In the genomic region with DNA sequence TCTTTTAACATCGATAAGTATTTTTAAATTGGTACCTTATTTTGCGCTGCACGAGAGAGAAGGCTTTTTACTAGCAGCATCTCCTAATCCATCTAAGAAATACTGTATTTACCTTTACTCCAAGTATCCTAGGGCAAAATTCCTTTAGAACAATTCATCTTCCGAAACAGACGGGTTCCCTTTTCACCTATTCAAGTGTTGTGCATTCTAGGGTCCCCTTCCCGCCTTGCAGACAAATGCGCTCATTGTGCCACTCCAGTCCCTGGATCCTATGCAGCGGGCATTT, we compare ENCODE assay signal across 8 cellular contexts. TPM values are rescaled to one million over a fixed set of nuclear protein-coding genes. Genes with fewer than 3 reads are reported as not detected.
DNase-seq lines count a peak whose midpoint lies in the region; ATAC-seq, FAIRE-seq and TF ChIP-seq lines count a peak whose summit lies in the region.

No MANE protein-coding gene starts in this region.

- no peak for TF ChIP-seq POLR2A in endothelial cell of umbilical vein (IDR thresholded peaks at IDR 0.05; ENCODE audit: low read depth, low read length)
- no peak for TF ChIP-seq POLR2A in GM12891 (IDR thresholded peaks at IDR 0.05; ENCODE audit: low read depth, low read length)

- H3K9me3 ChIP-seq in ES-I3 (ENCODE audit: control insufficient read depth, insufficient read depth, low read length): no peaks in the 10 kb centered on the region
- H3K9me3 ChIP-seq in OCI-LY7 (ENCODE audit: low read length): no peaks in the 10 kb centered on the region
- no peaks in the 10 kb centered on the region for H3K9me3 ChIP-seq in endothelial cell of umbilical vein (replicated peaks; ENCODE audit: control insufficient read depth, insufficient read depth, low read length)

- dilution Hi-C loops in endothelial cell of umbilical vein (cut with MboI; ENCODE audit: extremely low pct_ligation_motif_present, low sequenced_read_pairs): no loop called here

- no peaks in the 10 kb centered on the region for H3K27me3 Mint-ChIP-seq in osteocyte (ENCODE audit: unreplicated experiment)

- H2AFZ ChIP-seq in OCI-LY7 (ENCODE audit: low read length): peak overlapping the region; percentile 96
- peak overlapping the region; percentile 84 for H2AFZ ChIP-seq in endothelial cell of umbilical vein (ENCODE audit: low read depth, low read length)

- no peaks in the 10 kb centered on the region for H3K27me3 ChIP-seq in endothelial cell of umbilical vein (ENCODE audit: control insufficient read depth in 2 of 2, insufficient read depth in 2 of 2, low read length in 2 of 2)

- H3K4me1 Mint-ChIP-seq in osteocyte (ENCODE audit: unreplicated experiment): peaks cover 39% of the 10 kb centered on the region

- no peaks in the 10 kb centered on the region for H3K9me3 Mint-ChIP-seq in osteocyte (ENCODE audit: unreplicated experiment)

- H3K9me1 ChIP-seq in endothelial cell of umbilical vein (replicated peaks; ENCODE audit: control insufficient read depth, extremely low read depth, insufficient read depth, low read length): no peaks in the 10 kb centered on the region

- ATAC-seq in GM21528 (IDR thresholded peaks at IDR 0.05; ENCODE audit: low FRiP score, unreplicated experiment) (no peak), GM21526 (IDR thresholded peaks at IDR 0.05; ENCODE audit: low FRiP score, unreplicated experiment) (no peak)

- H3K36me3 Mint-ChIP-seq in osteocyte (ENCODE audit: unreplicated experiment): peaks cover 4% of the 10 kb centered on the region

- H3K27ac ChIP-seq in OCI-LY7 (ENCODE audit: low read depth, low read length, poor library complexity, severe bottlenecking): peak overlapping the region; percentile 77
- H3K27ac ChIP-seq in endothelial cell of umbilical vein (ENCODE audit: insufficient read depth, low read depth, low read length): peak overlapping the region; percentile 90

- peak overlapping the region; percentile 78 for H3K4me2 ChIP-seq in OCI-LY7 (ENCODE audit: low read length)
- H3K4me2 ChIP-seq in endothelial cell of umbilical vein (ENCODE audit: insufficient read depth, low read length): peak overlapping the region; percentile 96

- peak overlapping the region; percentile 86 for H3K27ac Mint-ChIP-seq in osteocyte (ENCODE audit: unreplicated experiment)

- POLR2A ChIA-PET in OCI-LY7 (lab: Charles Lee): no interaction called here
- POLR2A ChIA-PET in endothelial cell of umbilical vein (lab: Charles Lee): no interaction called here

- H3K79me2 ChIP-seq in OCI-LY7 (ENCODE audit: insufficient read depth, low read depth, low read length): peaks cover 39% of the 10 kb centered on the region
- H3K79me2 ChIP-seq in endothelial cell of umbilical vein (ENCODE audit: control insufficient read depth, insufficient read depth, low read length): peaks cover 34% of the 10 kb centered on the region

- peak overlapping the region; percentile 89 for H3K9ac ChIP-seq in ES-I3 (ENCODE audit: low read depth, low read length)
- H3K9ac ChIP-seq in endothelial cell of umbilical vein (replicated peaks; ENCODE audit: extremely low read depth, insufficient read depth, low read length): peak overlapping the region; percentile 97

- CTCF ChIA-PET in OCI-LY7 (lab: Charles Lee; ENCODE audit: unreplicated experiment): no interaction called here
- CTCF ChIA-PET in endothelial cell of umbilical vein (lab: Charles Lee): interaction anchor here (1.2 to 2.8 kb wide), 3 partner anchors 48 to 73 kb away, joined by 3 to 22 read pairs (median 19); no protein-coding TSS in a partner anchor

- H3K4me3 Mint-ChIP-seq in osteocyte (ENCODE audit: unreplicated experiment): peak overlapping the region; percentile 82

- intact Hi-C loops in OCI-LY7 (cut with micrococcal nuclease; ENCODE audit: unreplicated experiment) (loop anchor here (2.0 to 5.0 kb wide), 2 partner anchors 72 to 445 kb away; no protein-coding TSS in a partner anchor), endothelial cell of umbilical vein (cut with micrococcal nuclease) (loop anchor here (1.0 to 5.0 kb wide), 4 partner anchors 111 to 576 kb away; no protein-coding TSS in a partner anchor)

- peak; percentile 76 for FAIRE-seq in endothelial cell of umbilical vein (lab: Jason Lieb, UNC)
- no peak for FAIRE-seq in GM12891 (lab: Jason Lieb, UNC)

- H3K4me3 ChIP-seq in OCI-LY7 (ENCODE audit: low read depth, low read length, poor library complexity, severe bottlenecking) (peak overlapping the region; percentile 98), endothelial cell of umbilical vein (replicated peaks in 1 of 3; ENCODE audit: insufficient read depth in 1 of 3, low read depth in 1 of 3, low read length in 3 of 3) (peak overlapping the region; percentile 50 to 89 (median 75))

- H4K20me1 ChIP-seq in OCI-LY7 (ENCODE audit: insufficient read depth, low read length) (peaks cover 23% of the 10 kb centered on the region), endothelial cell of umbilical vein (replicated peaks; ENCODE audit: control insufficient read depth, extremely low read depth, insufficient read depth, low read length) (no peaks in the 10 kb centered on the region)

- H3K9me2 ChIP-seq in OCI-LY7 (ENCODE audit: insufficient read depth, low read length): no peaks in the 10 kb centered on the region

- H3K36me3 ChIP-seq in ES-I3 (ENCODE audit: insufficient read depth, low read length) (no peaks in the 10 kb centered on the region), OCI-LY7 (ENCODE audit: insufficient read depth, low read length) (peaks cover 16% of the 10 kb centered on the region), endothelial cell of umbilical vein (ENCODE audit: control insufficient read depth in 2 of 2, extremely low read depth in 1 of 2, insufficient read depth in 2 of 2, low read length in 2 of 2) (no peaks in the 10 kb centered on the region)

- H3K4me1 ChIP-seq in ES-I3 (ENCODE audit: insufficient read depth, low read length) (peaks cover 4% of the 10 kb centered on the region; the same call in 1 of the 2 replicates), OCI-LY7 (ENCODE audit: insufficient read depth, low read length, poor library complexity, severe bottlenecking) (peaks cover 32% of the 10 kb centered on the region), endothelial cell of umbilical vein (ENCODE audit: control insufficient read depth, extremely low read depth, insufficient read depth, low read length) (peaks cover 15% of the 10 kb centered on the region)

- TSS peak; percentile 80 for BruUV-seq in OCI-LY7 (replicated peaks; lab: Mats Ljungman, UMichigan)
- no TSS peak for BruUV-seq in endothelial cell of umbilical vein (replicated peaks; lab: Mats Ljungman, UMichigan)

- DNase-seq in OCI-LY7 (ENCODE audit: low spot score) (no peak), endothelial cell of umbilical vein (ENCODE audit: low read depth, low spot score) (no peak), osteocyte (ENCODE audit: extremely low spot score, unreplicated experiment) (no peak), GM12891 (ENCODE audit: insufficient read length, low spot score) (no peak), hypothalamus (lab: John Stamatoyannopoulos, UW) (no peak)

- no peak for TF ChIP-seq CTCF in OCI-LY7 (conservative IDR thresholded peaks at IDR 0.05; ENCODE audit: low read length)
- TF ChIP-seq CTCF in endothelial cell of umbilical vein (IDR thresholded peaks at IDR 0.05; ENCODE audit: extremely low read depth in 1 of 2, insufficient read depth in 1 of 2, low read depth in 1 of 2, low read length in 2 of 2): no peak
- TF ChIP-seq CTCF in osteocyte (IDR thresholded peaks at IDR 0.05): no peak

TF ChIP-seq in endothelial cell of umbilical vein, 7 proteins besides CTCF, POLR2A, EP300 and RAD21:
- no peak for TF ChIP-seq FOS (IDR thresholded peaks at IDR 0.05; ENCODE audit: borderline replicate concordance, insufficient read depth, low read length)
- TF ChIP-seq, protein P1, sequence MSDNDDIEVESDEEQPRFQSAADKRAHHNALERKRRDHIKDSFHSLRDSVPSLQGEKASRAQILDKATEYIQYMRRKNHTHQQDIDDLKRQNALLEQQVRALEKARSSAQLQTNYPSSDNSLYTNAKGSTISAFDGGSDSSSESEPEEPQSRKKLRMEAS (IDR thresholded peaks at IDR 0.05; ENCODE audit: insufficient read depth, insufficient read length): no peak
- no peak for TF ChIP-seq MYC (IDR thresholded peaks at IDR 0.05; ENCODE audit: low read depth, low read length)
- no peak for TF ChIP-seq EZH2 (IDR thresholded peaks at IDR 0.05; ENCODE audit: borderline replicate concordance, low read depth, low read length, severe bottlenecking)

TF ChIP-seq in GM12891, 5 proteins besides CTCF, POLR2A, EP300 and RAD21:
- no peak for TF ChIP-seq POLR2AphosphoS5 (IDR thresholded peaks at IDR 0.05; ENCODE audit: low read depth, low read length)
- TF ChIP-seq SPI1 (IDR thresholded peaks at IDR 0.05; ENCODE audit: low read depth, low read length): no peak
- TF ChIP-seq TAF1 (IDR thresholded peaks at IDR 0.05; ENCODE audit: low read depth, low read length): no peak
- TF ChIP-seq PAX5 (IDR thresholded peaks at IDR 0.05; ENCODE audit: insufficient read depth, low read length, severe bottlenecking): no peak
- no peak for TF ChIP-seq POU2F2 (IDR thresholded peaks at IDR 0.05; ENCODE audit: low read depth, low read length)

RNA-seq across cellular contexts. Expression of a gene that starts 0.7 kb away (rescaled TPM):
- 23.9 and 25.8 TPM in 2 replicates for total RNA-seq in OCI-LY7 (2014; rRNA removed; shearing (Covaris generic))
- total RNA-seq in OCI-LY7 (2022) (47.0 and 50.0 TPM in 2 replicates), endothelial cell of umbilical vein (37.4 and 37.8 TPM in 2 replicates), osteocyte (46.1 and 46.6 TPM in 2 replicates)
- polyA plus RNA-seq in endothelial cell of umbilical vein: 11.7 TPM in 2 replicates
- polyA plus RNA-seq in endothelial cell of umbilical vein (2011; cell fraction: cytosol; rRNA removed): 12.5 and 13.2 TPM in 2 replicates
- polyA plus RNA-seq in endothelial cell of umbilical vein (2011; cell fraction: nucleus; rRNA removed): 28.3 and 33.8 TPM in 2 replicates
- polyA plus RNA-seq in endothelial cell of umbilical vein (2012): 14.3 and 20.0 TPM in 2 replicates
- 26.7 and 28.9 TPM in 2 replicates for polyA minus RNA-seq in endothelial cell of umbilical vein
- polyA minus RNA-seq in endothelial cell of umbilical vein (2011; cell fraction: cytosol; rRNA and poly(A)+ RNA removed): 12.8 TPM
- polyA minus RNA-seq in endothelial cell of umbilical vein (2011; cell fraction: nucleus; rRNA and poly(A)+ RNA removed): 48.4 and 65.7 TPM in 2 replicates
- polyA plus RNA-seq in GM12891 (2012; ENCODE audit: low read depth, missing spikeins): 12.7 TPM
